ENCODE assay signal across 21 cellular contexts in the genomic region with DNA sequence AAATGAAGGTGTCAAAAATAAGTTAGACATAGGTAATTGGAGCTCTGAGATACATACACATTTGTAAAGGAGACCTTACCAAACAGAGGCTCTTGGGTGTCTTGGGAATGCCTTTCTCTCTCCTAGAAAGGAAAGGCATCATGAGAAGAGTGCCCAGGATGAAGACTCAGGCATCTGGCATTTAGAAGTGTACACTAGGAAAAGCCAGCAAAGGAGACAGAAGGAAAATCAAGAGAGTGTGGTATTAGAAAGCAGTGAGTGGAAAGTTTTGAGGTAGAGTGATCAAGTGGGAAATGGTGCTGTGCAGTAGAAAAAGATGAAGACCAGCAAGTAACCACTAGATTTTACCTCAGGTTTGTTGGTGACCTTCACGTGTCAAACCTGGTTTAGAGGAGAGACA. TPM values are rescaled to one million over a fixed set of nuclear protein-coding genes. Genes with fewer than 3 reads are reported as not detected.
A peak's percentile ranks its signal among the peaks of the same experiment; 100 is the strongest.
DNase-seq lines count a peak whose midpoint lies in the region; ATAC-seq, FAIRE-seq and TF ChIP-seq lines count a peak whose summit lies in the region.
"Had no signal": no experiment of that assay in that cellular context is flagged by ENCODE, and none has a peak within 500 bp of the region (broad histone marks: within the 10 kb centered on the region; RNA-seq: fewer than 3 reads in every experiment).

No MANE protein-coding gene starts in this region.

- H3K9me3 ChIP-seq in Karpas-422 (ENCODE audit: low read length) (no peaks in the 10 kb centered on the region), osteoblast (ENCODE audit: low read depth, low read length) (no peaks in the 10 kb centered on the region), smooth muscle cell (replicated peaks; ENCODE audit: low read depth) (no peaks in the 10 kb centered on the region)
- H3K9me3 ChIP-seq: Peyer's patch had no signal

- WGBS in smooth muscle cell (ENCODE audit: low lambda C conversion rate): 89% methylated on average over 1 of the region's 1 CpG

- H3K27ac Mint-ChIP-seq in activated B cell treated with CpG ODN at 0.5 μM for 24 hours: peak overlapping the region; percentile 21

- H3K4me1 ChIP-seq in Karpas-422 (ENCODE audit: low read length) (peaks cover 88% of the 10 kb centered on the region), osteoblast (ENCODE audit: insufficient read depth, low read length) (no peaks in the 10 kb centered on the region), smooth muscle cell (ENCODE audit: low read depth) (peaks cover 25% of the 10 kb centered on the region)

- H3K36me3 ChIP-seq in Karpas-422 (ENCODE audit: insufficient read depth, low read length): peaks cover 11% of the 10 kb centered on the region; the same call in 1 of the 2 replicates
- H3K36me3 ChIP-seq in osteoblast (ENCODE audit: insufficient read depth, low read length): no peaks in the 10 kb centered on the region
- no peaks in the 10 kb centered on the region for H3K36me3 ChIP-seq in smooth muscle cell (ENCODE audit: low read depth)
- H3K36me3 ChIP-seq: Peyer's patch had no signal

- H3K9me3 Mint-ChIP-seq in activated B cell treated with CpG ODN at 0.5 μM for 24 hours: no peaks in the 10 kb centered on the region
- H3K9me3 Mint-ChIP-seq: CD8-positive, alpha-beta memory T cell had no signal

- CTCF ChIA-PET in activated B cell treated with CpG ODN at 0.5 μM for 24 hours (lab: Charles Lee): no interaction called here

- no peak overlapping the region for H2AFZ ChIP-seq in Karpas-422 (ENCODE audit: low read length)
- no peak overlapping the region for H2AFZ ChIP-seq in osteoblast (ENCODE audit: low read length)
- no peak overlapping the region for H2AFZ ChIP-seq in smooth muscle cell (ENCODE audit: low read depth)

- H3K4me2 ChIP-seq in Karpas-422 (ENCODE audit: low read depth, low read length, poor library complexity, severe bottlenecking): peak overlapping the region; percentile 33
- no peak overlapping the region for H3K4me2 ChIP-seq in osteoblast (ENCODE audit: insufficient read depth, low read length)
- no peak overlapping the region for H3K4me2 ChIP-seq in smooth muscle cell
- H3K4me2 ChIP-seq: KMS-11 had no signal

- H3K27ac ChIP-seq in Karpas-422 (ENCODE audit: low read length): peak overlapping the region; percentile 40; the same call in 1 of the 2 replicates
- H3K27ac ChIP-seq in osteoblast (ENCODE audit: low read depth, low read length): no peak overlapping the region
- H3K27ac ChIP-seq in smooth muscle cell (ENCODE audit: low read depth): no peak overlapping the region
- H3K27ac ChIP-seq: C4-2B, KMS-11, Peyer's patch had no signal

- H3K27me3 Mint-ChIP-seq in activated B cell treated with CpG ODN at 0.5 μM for 24 hours: no peaks in the 10 kb centered on the region
- H3K27me3 Mint-ChIP-seq: CD8-positive, alpha-beta memory T cell had no signal

- no peak for DNase-seq in GM18507 (ENCODE audit: extremely low spot score, insufficient read length, low read depth)
- no peak for DNase-seq in Karpas-422
- DNase-seq in activated B cell treated with CpG ODN at 0.5 μM for 24 hours: no peak
- DNase-seq in osteoblast (ENCODE audit: insufficient read length, low spot score, missing footprints): peak; percentile 32
- DNase-seq in smooth muscle cell (lab: John Stamatoyannopoulos, UW; ENCODE audit: unreplicated experiment): no peak
- no peak for DNase-seq in NCI-H2227 treated with DMSO at 0.1 percent for 48 hours (lab: John Stamatoyannopoulos, UW)
- DNase-seq in NCI-H187 treated with DMSO at 0.1 percent for 48 hours (lab: John Stamatoyannopoulos, UW): no peak
- DNase-seq in kidney glomerular epithelial cell (lab: John Stamatoyannopoulos, UW): no peak
- DNase-seq: CD8-positive, alpha-beta memory T cell; GF-D8; GOT3; MV-4-11; NCI-H187; NCI-H2107; NCI-H524; NCI-H774; NK-92 treated with Interleukin-12 subunit alpha and Interleukin-12 subunit beta, amount 100 ng/mL, for 24 hours; Peyer's patch had no signal

- H3K4me1 Mint-ChIP-seq in activated B cell treated with CpG ODN at 0.5 μM for 24 hours: peaks cover 80% of the 10 kb centered on the region

- peak; percentile 21 for FAIRE-seq in GM18507 (lab: Jason Lieb, UNC)

- H3K79me2 ChIP-seq in Karpas-422 (ENCODE audit: low read length): peaks cover 98% of the 10 kb centered on the region
- H3K79me2 ChIP-seq in osteoblast (ENCODE audit: insufficient read depth, low read length): peaks cover 41% of the 10 kb centered on the region
- H3K79me2 ChIP-seq in smooth muscle cell (ENCODE audit: low read depth): peaks cover 85% of the 10 kb centered on the region

- peaks cover 4% of the 10 kb centered on the region for H3F3A ChIP-seq in smooth muscle cell (ENCODE audit: low read depth)

- H3K36me3 Mint-ChIP-seq in activated B cell treated with CpG ODN at 0.5 μM for 24 hours (ENCODE audit: low read depth): peaks cover 17% of the 10 kb centered on the region

- H3K9ac ChIP-seq in Karpas-422 (ENCODE audit: low read length) (no peak overlapping the region), smooth muscle cell (ENCODE audit: low read depth) (no peak overlapping the region)
- H3K9ac ChIP-seq: KMS-11 had no signal

- no peak for TF ChIP-seq CTCF in activated B cell treated with CpG ODN at 0.5 μM for 24 hours (IDR thresholded peaks at IDR 0.05)
- no peak for TF ChIP-seq CTCF in osteoblast (IDR thresholded peaks at IDR 0.05; ENCODE audit: extremely low read depth, low read depth, low read length)
- no peak for TF ChIP-seq CTCF in smooth muscle cell (IDR thresholded peaks at IDR 0.05; ENCODE audit: borderline replicate concordance, insufficient read depth, poor library complexity, severe bottlenecking)

- H4K20me1 ChIP-seq in Karpas-422 (ENCODE audit: insufficient read depth, low read depth, low read length) (peaks cover 59% of the 10 kb centered on the region), osteoblast (ENCODE audit: insufficient read depth, low read length) (peaks cover 30% of the 10 kb centered on the region), smooth muscle cell (ENCODE audit: low read depth) (peaks cover 100% of the 10 kb centered on the region)

- no peaks in the 10 kb centered on the region for H3K27me3 ChIP-seq in Karpas-422 (ENCODE audit: low read length)
- H3K27me3 ChIP-seq in osteoblast (ENCODE audit: insufficient read depth, low read length): no peaks in the 10 kb centered on the region
- no peaks in the 10 kb centered on the region for H3K27me3 ChIP-seq in smooth muscle cell (ENCODE audit: low read depth)
- H3K27me3 ChIP-seq: Peyer's patch had no signal

- H3K4me3 ChIP-seq in Karpas-422 (ENCODE audit: low read length) (no peak overlapping the region), osteoblast (ENCODE audit: insufficient read depth, low read length) (no peak overlapping the region), smooth muscle cell (no peak overlapping the region)
- H3K4me3 ChIP-seq: Peyer's patch had no signal

- intact Hi-C loops in activated B cell treated with CpG ODN at 0.5 μM for 24 hours (cut with micrococcal nuclease): loop anchor here (10.0 kb wide), 1 partner anchor 673 kb away; a partner anchor contains a TSS

- POLR2A ChIA-PET in activated B cell treated with CpG ODN at 0.5 μM for 24 hours (lab: Charles Lee): no interaction called here

- no peak overlapping the region for H3K4me3 Mint-ChIP-seq in activated B cell treated with CpG ODN at 0.5 μM for 24 hours
- H3K4me3 Mint-ChIP-seq: CD8-positive, alpha-beta memory T cell had no signal

- no peaks in the 10 kb centered on the region for H3K9me2 ChIP-seq in Karpas-422 (replicated peaks; ENCODE audit: insufficient read depth, low read length)

- ATAC-seq in activated B cell treated with CpG ODN at 0.5 μM for 24 hours (ENCODE audit: low read depth): no peak
- ATAC-seq: SK-N-SH treated with all-trans-retinoic acid at 6 μM for 48 hours had no signal

RNA-seq across cellular contexts. Expression of a gene that starts 16.1 kb away (rescaled TPM):
- total RNA-seq in Karpas-422 (2014; rRNA removed; shearing (Covaris generic); ENCODE audit: low replicate concordance): 104 and 200 TPM in 2 replicates
- total RNA-seq in activated B cell treated with CpG ODN at 0.5 μM for 24 hours (79.9 and 85.2 TPM in 2 replicates), osteoblast (89.0 and 98.1 TPM in 2 replicates), smooth muscle cell (128 and 142 TPM in 2 replicates)
- 13.3 and 17.9 TPM in 2 replicates for polyA plus RNA-seq in smooth muscle cell
